8 cellular contexts compared by ENCODE assay signal in genomic region chr1:32753532-32754281, GRCh38. TPM values are rescaled to one million over a fixed set of nuclear protein-coding genes. Genes with fewer than 3 reads are reported as not detected.
A peak's percentile ranks its signal among the peaks of the same experiment; 100 is the strongest.
DNase-seq lines count a peak whose midpoint lies in the region; ATAC-seq and TF ChIP-seq lines count a peak whose summit lies in the region.

No MANE protein-coding gene starts in this region.

- DNase-seq in Caki2 (ENCODE audit: low read depth) (peak; percentile 72), NCI-H526 treated with DMSO at 0.1 percent for 48 hours (lab: John Stamatoyannopoulos, UW) (peak; percentile 52), HK-2 (ENCODE audit: unreplicated experiment) (no peak)
- peak; percentile 86 for DNase-seq in activated CD8-positive, alpha-beta memory T cell treated with anti-CD3 and anti-CD28 coated beads for 24 hours
- DNase-seq in effector memory CD8-positive, alpha-beta T cell = peak; percentile 55 to 59 (median 59)
- peak; percentile 21 for DNase-seq in stimulated activated CD8-positive, alpha-beta memory T cell treated with anti-CD3 and anti-CD28 coated beads, Interleukin-15, amount 100 ng/mL, for 1 hour (ENCODE audit: low read depth)

- H3K27ac Mint-ChIP-seq in effector memory CD8-positive, alpha-beta T cell = peak overlapping the region in 1 of 2 donors; percentile 38

- POLR2A ChIA-PET in HEK293 (lab: Yijun Ruan, JAX) = interaction anchor here (0.9 to 1.3 kb wide), 5 partner anchors 9 to 54 kb away, joined by 3 to 15 read pairs (median 6); no protein-coding TSS in a partner anchor

- H3K36me3 Mint-ChIP-seq in effector memory CD8-positive, alpha-beta T cell (ENCODE audit: insufficient read depth) = peaks cover 5% of the 10 kb centered on the region

- peaks cover 8 to 16% of the 10 kb centered on the region in 2 donors for H3K4me1 Mint-ChIP-seq in effector memory CD8-positive, alpha-beta T cell (ENCODE audit: low read depth in 2 of 2)

- in situ Hi-C loops in Caki2 (cut with HindIII; ENCODE audit: low pct_unique_long_range_greater_than_20kb, low sequenced_read_pairs) = no loop called here

- WGBS in mesodermal cell (ENCODE audit: insufficient coverage in 2 of 2), 2 experiments = 5 to 7% methylated on average over 30 to 50 of the region's 63 CpGs

- peak overlapping the region; percentile 65 to 82 for H3K4me3 Mint-ChIP-seq in effector memory CD8-positive, alpha-beta T cell

- peak overlapping the region; percentile 43 for H3K4me3 ChIP-seq in HEK293 (ENCODE audit: low read depth, low read length)
- H3K4me3 ChIP-seq in mesodermal cell (ENCODE audit: extremely low read depth, insufficient read depth, low read length, poor library complexity, severe bottlenecking) = peak overlapping the region; percentile 56

- CTCF ChIA-PET in HEK293 (lab: Yijun Ruan, JAX) = interaction anchor here (0.7 to 1.8 kb wide), 5 partner anchors 8 to 123 kb away, joined by 3 to 6 read pairs (median 3); no protein-coding TSS in a partner anchor

- H3K4me1 ChIP-seq in HEK293 (ENCODE audit: control insufficient read depth, insufficient read depth, low read length) = peaks cover 2% of the 10 kb centered on the region; the same call in 1 of the 2 replicates
- peaks cover 13% of the 10 kb centered on the region for H3K4me1 ChIP-seq in mesodermal cell (ENCODE audit: control insufficient read depth, insufficient read depth, low read length, poor library complexity, severe bottlenecking)

- ATAC-seq in effector memory CD8-positive, alpha-beta T cell (replicated peaks) = peak; percentile 77

- H3K9me3 ChIP-seq in HEK293 (ENCODE audit: control insufficient read depth, insufficient read depth, low read depth, low read length) = no peaks in the 10 kb centered on the region
- no peaks in the 10 kb centered on the region for H3K9me3 ChIP-seq in mesodermal cell (ENCODE audit: control insufficient read depth, low read length)

- H3K27me3 Mint-ChIP-seq in effector memory CD8-positive, alpha-beta T cell = no peaks in the 10 kb centered on the region

- no peaks in the 10 kb centered on the region for H3K9me3 Mint-ChIP-seq in effector memory CD8-positive, alpha-beta T cell

- no peak for TF ChIP-seq CTCF in HEK293 (tag by site-specific recombination; IDR thresholded peaks at IDR 0.05)

- H3K36me3 ChIP-seq in HEK293 (ENCODE audit: control insufficient read depth in 2 of 2, insufficient read depth in 1 of 2, low read length in 2 of 2) = no peaks in the 10 kb centered on the region
- no peaks in the 10 kb centered on the region for H3K36me3 ChIP-seq in mesodermal cell (ENCODE audit: control insufficient read depth, insufficient read depth, low read length)

- H3K27ac ChIP-seq in HEK293 (ENCODE audit: extremely low read depth, low read depth, low read length) = no peak overlapping the region
- no peak overlapping the region for H3K27ac ChIP-seq in mesodermal cell (ENCODE audit: low read depth, low read length, severe bottlenecking)

TF ChIP-seq in HEK293, 187 proteins besides CTCF, POLR2A, EP300 and RAD21:
- TF ChIP-seq ZNF768 (tag by site-specific recombination; IDR thresholded peaks at IDR 0.05) (no peak), GLIS1 (tag by site-specific recombination; IDR thresholded peaks at IDR 0.05) (peak; percentile 55), SCRT1 (tag by site-specific recombination; IDR thresholded peaks at IDR 0.05; ENCODE audit: borderline replicate concordance) (no peak), GLIS2 (tag by site-specific recombination; IDR thresholded peaks at IDR 0.05) (peak; percentile 24; the same call in 1 of the 2 replicates), REPIN1 (tag by site-specific recombination; IDR thresholded peaks at IDR 0.05; ENCODE audit: low read depth) (0 out of 2 replicates have a peak, but pooled peaks have one; percentile 31), MYNN (tag by site-specific recombination; IDR thresholded peaks at IDR 0.05; ENCODE audit: borderline replicate concordance) (peak; percentile 78), ZNF629 (tag by site-specific recombination; IDR thresholded peaks at IDR 0.05) (no peak), ZNF664 (tag by site-specific recombination; IDR thresholded peaks at IDR 0.05) (peak; percentile 93; the same call in 1 of the 2 replicates), ZNF571 (tag by site-specific recombination; IDR thresholded peaks at IDR 0.05) (no peak), ZBTB8A (tag by site-specific recombination; IDR thresholded peaks at IDR 0.05) (peak; percentile 90)

RNA-seq across cellular contexts. Expression of gene SYNC, which starts 51.1 kb away (rescaled TPM):
- 0.75 and 0.84 TPM in 2 replicates for total RNA-seq in Caki2 (2014; rRNA removed; shearing (Covaris generic); ENCODE audit: low replicate concordance)
- 1.0 TPM for polyA plus RNA-seq in mesodermal cell (2013, experiment 1 of 2)
- 0.96 TPM for polyA plus RNA-seq in mesodermal cell (2013, experiment 2 of 2)
